In genomic region chr11:94776351-94777321, GRCh38 we compare ENCODE assay signal across 1 cellular context.
A peak's percentile ranks its signal among the peaks of the same experiment; 100 is the strongest.
TF ChIP-seq lines count a peak whose summit lies in the region.

No MANE protein-coding gene starts in this region.

TF ChIP-seq in HEK293, 187 proteins besides CTCF, POLR2A, EP300 and RAD21 (continued from another document and continues in another):
- TF ChIP-seq KLF8 (tag by site-specific recombination; IDR thresholded peaks at IDR 0.05) (peak; percentile 51; the same call in 1 of the 2 replicates), ZNF747 (tag by site-specific recombination; IDR thresholded peaks at IDR 0.05) (no peak), PATZ1 (tag by site-specific recombination; IDR thresholded peaks at IDR 0.05) (no peak), BCL11A (tag by site-specific recombination; IDR thresholded peaks at IDR 0.05; ENCODE audit: low read depth) (no peak), ZNF555 (tag by site-specific recombination; conservative IDR thresholded peaks at IDR 0.05) (no peak), ZBTB49 (tag by site-specific recombination; IDR thresholded peaks at IDR 0.05; ENCODE audit: low read depth) (no peak), ZBTB26 (tag by site-specific recombination; optimal IDR thresholded peaks at IDR 0.05) (no peak), ZNF366 (tag by site-specific recombination; conservative IDR thresholded peaks at IDR 0.05) (peak; percentile 54; the same call in 1 of the 2 replicates), ZNF221 (tag by site-specific recombination; IDR thresholded peaks at IDR 0.05; ENCODE audit: borderline replicate concordance) (no peak), OVOL3 (tag by site-specific recombination; IDR thresholded peaks at IDR 0.05) (no peak), ZNF416 (tag by site-specific recombination; IDR thresholded peaks at IDR 0.05) (no peak), KLF7 (tag by site-specific recombination; IDR thresholded peaks at IDR 0.05; ENCODE audit: borderline replicate concordance) (peak; percentile 28; the same call in 1 of the 2 replicates), ZNF704 (tag by site-specific recombination; IDR thresholded peaks at IDR 0.05) (no peak), ZNF266 (tag by site-specific recombination; IDR thresholded peaks at IDR 0.05; ENCODE audit: low read depth) (no peak), ZBTB44 (tag by site-specific recombination; IDR thresholded peaks at IDR 0.05) (peak; percentile 47; the same call in 1 of the 2 replicates), ZFP41 (tag by site-specific recombination; IDR thresholded peaks at IDR 0.05; ENCODE audit: borderline replicate concordance) (no peak), ZEB2 (tag by site-specific recombination; IDR thresholded peaks at IDR 0.05) (no peak), ZBTB11 (tag by site-specific recombination; conservative IDR thresholded peaks at IDR 0.05; ENCODE audit: low read depth) (no peak), ZNF521 (tag by site-specific recombination; IDR thresholded peaks at IDR 0.05) (no peak), ZNF473 (tag by site-specific recombination; IDR thresholded peaks at IDR 0.05) (no peak), ZBTB17 (tag by site-specific recombination; IDR thresholded peaks at IDR 0.05) (peak; percentile 68), GFI1B (tag by site-specific recombination; IDR thresholded peaks at IDR 0.05) (peak; percentile 60; the same call in 1 of the 2 replicates), ZNF785 (tag by site-specific recombination; IDR thresholded peaks at IDR 0.05) (no peak), ZNF26 (tag by site-specific recombination; IDR thresholded peaks at IDR 0.05) (no peak), ZNF707 (tag by site-specific recombination; IDR thresholded peaks at IDR 0.05) (no peak), TCF7L2 (IDR thresholded peaks at IDR 0.05; ENCODE audit: borderline replicate concordance, low read depth, low read length) (peak; percentile 89), ZNF560 (tag by site-specific recombination; IDR thresholded peaks at IDR 0.05; ENCODE audit: borderline replicate concordance) (no peak), ZNF48 (tag by site-specific recombination; IDR thresholded peaks at IDR 0.05) (no peak), PRDM1 (tag by site-specific recombination; IDR thresholded peaks at IDR 0.05) (no peak), SETDB1 (IDR thresholded peaks at IDR 0.05; ENCODE audit: insufficient read length, low read length) (no peak), SALL2 (tag by site-specific recombination; IDR thresholded peaks at IDR 0.05; ENCODE audit: borderline replicate concordance) (no peak), ZNF501 (tag by site-specific recombination; IDR thresholded peaks at IDR 0.05) (no peak), ATF2 (tag by site-specific recombination; IDR thresholded peaks at IDR 0.05; ENCODE audit: low read depth) (no peak), ZNF18 (tag by site-specific recombination; IDR thresholded peaks at IDR 0.05) (0 out of 2 replicates have a peak, but pooled peaks have one; percentile 61), ZNF341 (tag by site-specific recombination; IDR thresholded peaks at IDR 0.05; ENCODE audit: low read depth) (no peak), ZNF837 (tag by site-specific recombination; IDR thresholded peaks at IDR 0.05) (no peak), ZNF398 (tag by site-specific recombination; IDR thresholded peaks at IDR 0.05) (no peak), SP7 (tag by site-specific recombination; IDR thresholded peaks at IDR 0.05) (peak; percentile 96), ZSCAN23 (tag by site-specific recombination; IDR thresholded peaks at IDR 0.05) (no peak)
